ENCODE assay signal across 25 cellular contexts in the genomic region with DNA sequence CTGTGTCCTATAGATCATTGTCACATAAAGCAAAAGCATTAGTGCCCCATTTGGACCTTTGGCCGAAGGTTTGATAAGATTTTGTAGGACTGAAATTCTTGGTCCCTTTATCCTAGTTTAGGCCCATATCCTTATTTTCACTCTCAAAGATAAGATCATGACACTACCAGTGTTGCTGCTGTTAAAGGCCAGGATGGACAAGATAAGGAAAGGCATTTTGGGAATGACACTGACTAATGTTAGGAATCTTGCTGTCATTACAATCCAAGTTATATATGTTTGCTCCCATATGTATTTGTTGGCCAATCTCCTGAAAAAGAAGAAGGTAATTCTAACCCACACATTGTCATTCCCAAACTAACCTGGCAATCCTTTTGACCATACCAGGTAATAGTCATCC.
"Had no signal": no experiment of that assay in that cellular context is flagged by ENCODE, and none has a peak within 500 bp of the region (broad histone marks: within the 10 kb centered on the region; RNA-seq: fewer than 3 reads in every experiment).

No MANE protein-coding gene starts in this region.

- FAIRE-seq: HTR-8/SVneo, K562 had no signal

- ATAC-seq: K562, Panc1, PC-3, SK-N-SH treated with all-trans-retinoic acid at 6 μM for 48 hours had no signal

- DNase-seq: Kasumi-1, MM.1S, NCI-H1092 treated with DMSO at 0.1 percent for 48 hours, NCI-H1436, NCI-H187, NCI-H2029, NCI-H2081 treated with DMSO at 0.1 percent for 48 hours, NCI-H2171, NCI-H226, NCI-H446, NCI-H510A, NCI-H524 treated with DMSO at 0.1 percent for 48 hours, NCI-H69, NCI-H774, PC-3, SHP77 treated with DMSO at 0.1 percent for 48 hours, SJCRH30 had no signal

- H3K4me3 ChIP-seq: K562, SJCRH30 had no signal

- H3K36me3 ChIP-seq: SJCRH30 had no signal

- H3K27me3 ChIP-seq: SJCRH30 had no signal

- H3K27ac ChIP-seq: HL-60, KMS-11, RWPE1, SJCRH30 had no signal

- H3K9ac ChIP-seq: KMS-11 had no signal

- H3K4me1 ChIP-seq: SJCRH30 had no signal

- H3K4me3 Mint-ChIP-seq: IgD-negative memory B cell had no signal

- H3K9me3 Mint-ChIP-seq: IgD-negative memory B cell had no signal

- H3K36me3 Mint-ChIP-seq: IgD-negative memory B cell had no signal

- H3K27me3 Mint-ChIP-seq: IgD-negative memory B cell had no signal

- H3K4me1 Mint-ChIP-seq: IgD-negative memory B cell had no signal

- H3K4me2 ChIP-seq: KMS-11 had no signal

- H3K9me3 ChIP-seq: SJCRH30 had no signal
